ENCODE assay signal across 1 cellular context in genomic region chr10:125633517-125633999, GRCh38.
TF ChIP-seq lines count a peak whose summit lies in the region.

No MANE protein-coding gene starts in this region.

TF ChIP-seq in HEK293, 187 proteins besides CTCF, POLR2A, EP300 and RAD21 (continued from another document and continues in another):
- TF ChIP-seq ZNF341 (tag by site-specific recombination; IDR thresholded peaks at IDR 0.05; ENCODE audit: low read depth) (peak; percentile 88), ZNF132 (tag by site-specific recombination; IDR thresholded peaks at IDR 0.05; ENCODE audit: borderline replicate concordance) (no peak), ZNF24 (tag by site-specific recombination; IDR thresholded peaks at IDR 0.05) (peak; percentile 80), ZNF394 (tag by site-specific recombination; IDR thresholded peaks at IDR 0.05; ENCODE audit: borderline replicate concordance) (no peak), PRDM2 (tag by site-specific recombination; IDR thresholded peaks at IDR 0.05; ENCODE audit: borderline replicate concordance) (no peak), ZNF366 (tag by site-specific recombination; conservative IDR thresholded peaks at IDR 0.05) (peak; percentile 90), ZNF37A (tag by site-specific recombination; IDR thresholded peaks at IDR 0.05) (no peak), ZFP69B (tag by site-specific recombination; IDR thresholded peaks at IDR 0.05) (peak; percentile 32; the same call in 1 of the 2 replicates), ZNF266 (tag by site-specific recombination; IDR thresholded peaks at IDR 0.05; ENCODE audit: low read depth) (no peak), ZNF174 (tag by site-specific recombination; IDR thresholded peaks at IDR 0.05) (no peak), ZNF335 (tag by site-specific recombination; conservative IDR thresholded peaks at IDR 0.05) (peak; percentile 42; the same call in 1 of the 2 replicates), GFI1B (tag by site-specific recombination; IDR thresholded peaks at IDR 0.05) (no peak), ZNF529 (tag by site-specific recombination; IDR thresholded peaks at IDR 0.05; ENCODE audit: insufficient replicate concordance) (peak; percentile 42), TSHZ1 (tag by site-specific recombination; IDR thresholded peaks at IDR 0.05; ENCODE audit: borderline replicate concordance) (peak; percentile 95; the same call in 1 of the 2 replicates), YY2 (tag by site-specific recombination; IDR thresholded peaks at IDR 0.05) (no peak), ZNF248 (tag by site-specific recombination; IDR thresholded peaks at IDR 0.05) (no peak), ZNF26 (tag by site-specific recombination; IDR thresholded peaks at IDR 0.05) (no peak), ZXDB (tag by site-specific recombination; IDR thresholded peaks at IDR 0.05) (peak; percentile 95), SP7 (tag by site-specific recombination; IDR thresholded peaks at IDR 0.05) (peak; percentile 97), MEIS1 (CRISPR knock-in tag; IDR thresholded peaks at IDR 0.05; ENCODE audit: borderline replicate concordance) (no peak), ZNF530 (tag by site-specific recombination; IDR thresholded peaks at IDR 0.05; ENCODE audit: low read depth) (no peak), ZNF48 (tag by site-specific recombination; IDR thresholded peaks at IDR 0.05) (no peak), ZNF623 (tag by site-specific recombination; IDR thresholded peaks at IDR 0.05) (no peak)
- TF ChIP-seq, protein P1, sequence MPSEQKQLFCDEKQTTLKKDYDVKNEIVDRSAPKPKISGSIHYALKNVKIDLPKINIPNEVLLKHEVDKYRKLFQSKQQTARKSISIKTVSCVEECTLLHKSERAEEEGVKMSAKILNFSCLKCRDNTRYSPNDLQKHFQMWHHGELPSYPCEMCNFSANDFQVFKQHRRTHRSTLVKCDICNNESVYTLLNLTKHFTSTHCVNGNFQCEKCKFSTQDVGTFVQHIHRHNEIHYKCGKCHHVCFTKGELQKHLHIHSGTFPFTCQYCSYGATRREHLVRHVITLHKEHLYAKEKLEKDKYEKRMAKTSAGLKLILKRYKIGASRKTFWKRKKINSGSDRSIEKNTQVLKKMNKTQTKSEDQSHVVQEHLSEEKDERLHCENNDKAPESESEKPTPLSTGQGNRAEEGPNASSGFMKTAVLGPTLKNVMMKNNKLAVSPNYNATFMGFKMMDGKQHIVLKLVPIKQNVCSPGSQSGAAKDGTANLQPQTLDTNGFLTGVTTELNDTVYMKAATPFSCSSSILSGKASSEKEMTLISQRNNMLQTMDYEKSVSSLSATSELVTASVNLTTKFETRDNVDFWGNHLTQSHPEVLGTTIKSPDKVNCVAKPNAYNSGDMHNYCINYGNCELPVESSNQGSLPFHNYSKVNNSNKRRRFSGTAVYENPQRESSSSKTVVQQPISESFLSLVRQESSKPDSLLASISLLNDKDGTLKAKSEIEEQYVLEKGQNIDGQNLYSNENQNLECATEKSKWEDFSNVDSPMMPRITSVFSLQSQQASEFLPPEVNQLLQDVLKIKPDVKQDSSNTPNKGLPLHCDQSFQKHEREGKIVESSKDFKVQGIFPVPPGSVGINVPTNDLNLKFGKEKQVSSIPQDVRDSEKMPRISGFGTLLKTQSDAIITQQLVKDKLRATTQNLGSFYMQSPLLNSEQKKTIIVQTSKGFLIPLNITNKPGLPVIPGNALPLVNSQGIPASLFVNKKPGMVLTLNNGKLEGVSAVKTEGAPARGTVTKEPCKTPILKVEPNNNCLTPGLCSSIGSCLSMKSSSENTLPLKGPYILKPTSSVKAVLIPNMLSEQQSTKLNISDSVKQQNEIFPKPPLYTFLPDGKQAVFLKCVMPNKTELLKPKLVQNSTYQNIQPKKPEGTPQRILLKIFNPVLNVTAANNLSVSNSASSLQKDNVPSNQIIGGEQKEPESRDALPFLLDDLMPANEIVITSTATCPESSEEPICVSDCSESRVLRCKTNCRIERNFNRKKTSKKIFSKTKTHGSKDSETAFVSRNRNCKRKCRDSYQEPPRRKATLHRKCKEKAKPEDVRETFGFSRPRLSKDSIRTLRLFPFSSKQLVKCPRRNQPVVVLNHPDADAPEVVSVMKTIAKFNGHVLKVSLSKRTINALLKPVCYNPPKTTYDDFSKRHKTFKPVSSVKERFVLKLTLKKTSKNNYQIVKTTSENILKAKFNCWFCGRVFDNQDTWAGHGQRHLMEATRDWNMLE (tag by site-specific recombination; conservative IDR thresholded peaks at IDR 0.05; ENCODE audit: low read depth) = no peak
- TF ChIP-seq, protein P2, sequence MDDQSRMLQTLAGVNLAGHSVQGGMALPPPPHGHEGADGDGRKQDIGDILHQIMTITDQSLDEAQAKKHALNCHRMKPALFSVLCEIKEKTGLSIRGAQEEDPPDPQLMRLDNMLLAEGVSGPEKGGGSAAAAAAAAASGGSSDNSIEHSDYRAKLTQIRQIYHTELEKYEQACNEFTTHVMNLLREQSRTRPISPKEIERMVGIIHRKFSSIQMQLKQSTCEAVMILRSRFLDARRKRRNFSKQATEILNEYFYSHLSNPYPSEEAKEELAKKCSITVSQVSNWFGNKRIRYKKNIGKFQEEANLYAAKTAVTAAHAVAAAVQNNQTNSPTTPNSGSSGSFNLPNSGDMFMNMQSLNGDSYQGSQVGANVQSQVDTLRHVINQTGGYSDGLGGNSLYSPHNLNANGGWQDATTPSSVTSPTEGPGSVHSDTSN (CRISPR knock-in tag; IDR thresholded peaks at IDR 0.05) = no peak
- TF ChIP-seq, protein P3, sequence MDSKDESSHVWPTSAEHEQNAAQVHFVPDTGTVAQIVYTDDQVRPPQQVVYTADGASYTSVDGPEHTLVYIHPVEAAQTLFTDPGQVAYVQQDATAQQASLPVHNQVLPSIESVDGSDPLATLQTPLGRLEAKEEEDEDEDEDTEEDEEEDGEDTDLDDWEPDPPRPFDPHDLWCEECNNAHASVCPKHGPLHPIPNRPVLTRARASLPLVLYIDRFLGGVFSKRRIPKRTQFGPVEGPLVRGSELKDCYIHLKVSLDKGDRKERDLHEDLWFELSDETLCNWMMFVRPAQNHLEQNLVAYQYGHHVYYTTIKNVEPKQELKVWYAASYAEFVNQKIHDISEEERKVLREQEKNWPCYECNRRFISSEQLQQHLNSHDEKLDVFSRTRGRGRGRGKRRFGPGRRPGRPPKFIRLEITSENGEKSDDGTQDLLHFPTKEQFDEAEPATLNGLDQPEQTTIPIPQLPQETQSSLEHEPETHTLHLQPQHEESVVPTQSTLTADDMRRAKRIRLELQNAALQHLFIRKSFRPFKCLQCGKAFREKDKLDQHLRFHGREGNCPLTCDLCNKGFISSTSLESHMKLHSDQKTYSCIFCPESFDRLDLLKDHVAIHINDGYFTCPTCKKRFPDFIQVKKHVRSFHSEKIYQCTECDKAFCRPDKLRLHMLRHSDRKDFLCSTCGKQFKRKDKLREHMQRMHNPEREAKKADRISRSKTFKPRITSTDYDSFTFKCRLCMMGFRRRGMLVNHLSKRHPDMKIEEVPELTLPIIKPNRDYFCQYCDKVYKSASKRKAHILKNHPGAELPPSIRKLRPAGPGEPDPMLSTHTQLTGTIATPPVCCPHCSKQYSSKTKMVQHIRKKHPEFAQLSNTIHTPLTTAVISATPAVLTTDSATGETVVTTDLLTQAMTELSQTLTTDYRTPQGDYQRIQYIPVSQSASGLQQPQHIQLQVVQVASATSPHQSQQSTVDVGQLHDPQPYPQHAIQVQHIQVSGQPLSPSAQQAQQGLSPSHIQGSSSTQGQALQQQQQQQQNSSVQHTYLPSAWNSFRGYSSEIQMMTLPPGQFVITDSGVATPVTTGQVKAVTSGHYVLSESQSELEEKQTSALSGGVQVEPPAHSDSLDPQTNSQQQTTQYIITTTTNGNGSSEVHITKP (tag by site-specific recombination; IDR thresholded peaks at IDR 0.05) = peak; percentile 67
- TF ChIP-seq, protein P4, sequence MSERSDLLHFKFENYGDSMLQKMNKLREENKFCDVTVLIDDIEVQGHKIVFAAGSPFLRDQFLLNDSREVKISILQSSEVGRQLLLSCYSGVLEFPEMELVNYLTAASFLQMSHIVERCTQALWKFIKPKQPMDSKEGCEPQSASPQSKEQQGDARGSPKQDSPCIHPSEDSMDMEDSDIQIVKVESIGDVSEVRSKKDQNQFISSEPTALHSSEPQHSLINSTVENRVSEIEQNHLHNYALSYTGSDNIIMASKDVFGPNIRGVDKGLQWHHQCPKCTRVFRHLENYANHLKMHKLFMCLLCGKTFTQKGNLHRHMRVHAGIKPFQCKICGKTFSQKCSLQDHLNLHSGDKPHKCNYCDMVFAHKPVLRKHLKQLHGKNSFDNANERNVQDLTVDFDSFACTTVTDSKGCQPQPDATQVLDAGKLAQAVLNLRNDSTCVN (tag by site-specific recombination; optimal IDR thresholded peaks at IDR 0.05) = no peak
- TF ChIP-seq, protein P5, sequence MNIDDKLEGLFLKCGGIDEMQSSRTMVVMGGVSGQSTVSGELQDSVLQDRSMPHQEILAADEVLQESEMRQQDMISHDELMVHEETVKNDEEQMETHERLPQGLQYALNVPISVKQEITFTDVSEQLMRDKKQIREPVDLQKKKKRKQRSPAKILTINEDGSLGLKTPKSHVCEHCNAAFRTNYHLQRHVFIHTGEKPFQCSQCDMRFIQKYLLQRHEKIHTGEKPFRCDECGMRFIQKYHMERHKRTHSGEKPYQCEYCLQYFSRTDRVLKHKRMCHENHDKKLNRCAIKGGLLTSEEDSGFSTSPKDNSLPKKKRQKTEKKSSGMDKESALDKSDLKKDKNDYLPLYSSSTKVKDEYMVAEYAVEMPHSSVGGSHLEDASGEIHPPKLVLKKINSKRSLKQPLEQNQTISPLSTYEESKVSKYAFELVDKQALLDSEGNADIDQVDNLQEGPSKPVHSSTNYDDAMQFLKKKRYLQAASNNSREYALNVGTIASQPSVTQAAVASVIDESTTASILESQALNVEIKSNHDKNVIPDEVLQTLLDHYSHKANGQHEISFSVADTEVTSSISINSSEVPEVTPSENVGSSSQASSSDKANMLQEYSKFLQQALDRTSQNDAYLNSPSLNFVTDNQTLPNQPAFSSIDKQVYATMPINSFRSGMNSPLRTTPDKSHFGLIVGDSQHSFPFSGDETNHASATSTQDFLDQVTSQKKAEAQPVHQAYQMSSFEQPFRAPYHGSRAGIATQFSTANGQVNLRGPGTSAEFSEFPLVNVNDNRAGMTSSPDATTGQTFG (tag by site-specific recombination; IDR thresholded peaks at IDR 0.05; ENCODE audit: borderline replicate concordance) = no peak
